21 cellular contexts compared by ENCODE assay signal in the genomic region with DNA sequence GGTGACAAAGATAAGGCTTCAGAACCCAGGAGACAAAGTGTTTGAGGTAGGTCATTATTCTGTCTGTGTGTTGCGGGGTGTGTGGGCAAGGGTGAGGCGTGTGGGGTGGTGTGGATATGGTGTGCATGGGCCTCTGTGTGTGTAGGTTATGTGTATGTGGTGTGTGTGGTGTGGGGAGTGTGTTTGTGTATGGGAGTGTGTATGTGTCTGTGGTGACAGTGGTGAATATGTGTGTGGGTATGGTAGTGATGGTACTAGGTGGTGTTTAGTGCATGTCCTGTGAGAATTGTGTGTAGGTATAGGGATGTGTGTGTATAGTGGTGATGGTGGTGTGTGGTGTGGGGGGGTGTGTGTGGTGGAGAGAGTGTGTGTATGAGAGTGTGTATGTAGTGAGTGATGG.
"Had no signal": no experiment of that assay in that cellular context is flagged by ENCODE, and none has a peak within 500 bp of the region (broad histone marks: within the 10 kb centered on the region; RNA-seq: fewer than 3 reads in every experiment).

No MANE protein-coding gene starts in this region.

- H3K9me3 Mint-ChIP-seq: activated CD4-positive, alpha-beta T cell treated with anti-CD3 and anti-CD28 coated beads, Interleukin-2, amount 10 ng/mL, durations not matched to agents 7 days and 5 days had no signal

- H3K4me1 ChIP-seq: upper lobe of right lung had no signal

- FAIRE-seq: frontal cortex, kidney had no signal

- H3K9me3 ChIP-seq: suprapubic skin, upper lobe of right lung had no signal

- H3K4me1 Mint-ChIP-seq: activated CD4-positive, alpha-beta T cell treated with anti-CD3 and anti-CD28 coated beads, Interleukin-2, amount 10 ng/mL, durations not matched to agents 7 days and 5 days had no signal

- H3K27me3 ChIP-seq: suprapubic skin, upper lobe of right lung had no signal

- H3K4me3 ChIP-seq: coronary artery, lung, suprapubic skin, upper lobe of right lung had no signal

- H3K27ac Mint-ChIP-seq: activated CD4-positive, alpha-beta T cell treated with anti-CD3 and anti-CD28 coated beads, Interleukin-2, amount 10 ng/mL, durations not matched to agents 7 days and 5 days; activated T-cell treated with anti-CD3 and anti-CD28 coated beads, Interleukin-2, amount 50 U/mL, for 72 hours; progenitor cell of endocrine pancreas; T-helper 1 cell treated with Interleukin-12 subunit alpha and Interleukin-12 subunit beta and Interleukin-4 antibody, amounts not matched to agents 30 μg/mL and 1 μg/mL, for 36 hours had no signal

- H3K36me3 ChIP-seq: suprapubic skin, upper lobe of right lung had no signal

- DNase-seq: activated CD4-positive, alpha-beta T cell treated with anti-CD3 and anti-CD28 coated beads, Interleukin-2, amount 10 ng/mL, durations not matched to agents 7 days and 5 days; activated CD8-positive, alpha-beta memory T cell treated with anti-CD3 and anti-CD28 coated beads, Interleukin-2, amount 50 U/mL, for 4 hours; activated effector memory CD4-positive, alpha-beta T cell treated with anti-CD3 and anti-CD28 coated beads, Interleukin-2, amount 50 U/mL, for 16 hours; activated naive CD4-positive, alpha-beta T cell treated with anti-CD3 and anti-CD28 coated beads, Interleukin-2, amount 50 U/mL, for 16 hours; activated T-cell treated with anti-CD3 and anti-CD28 coated beads, Interleukin-2, amount 50 U/mL, for 72 hours; aorta; erythroblast; kidney; stimulated activated CD4-positive, alpha-beta T cell treated with anti-CD3 and anti-CD28 coated beads, Interleukin-12 subunit alpha, Interleukin-12 subunit beta, amount 100 ng/mL, for 4 hours; stimulated activated CD4-positive, alpha-beta T cell treated with anti-CD3 and anti-CD28 coated beads, Interleukin-1b, Interleukin-23, amount 100 ng/mL, for 48 hours; stimulated activated CD8-positive, alpha-beta memory T cell treated with anti-CD3 and anti-CD28 coated beads, Interleukin-4, amount 100 ng/mL, for 48 hours; stimulated activated naive CD4-positive, alpha-beta T cell treated with Interleukin-2 at 50 U/mL for 16 hours; upper lobe of right lung had no signal

- H3K27ac ChIP-seq: coronary artery, suprapubic skin had no signal

- H3K4me3 Mint-ChIP-seq: activated CD4-positive, alpha-beta T cell treated with anti-CD3 and anti-CD28 coated beads, Interleukin-2, amount 10 ng/mL, durations not matched to agents 7 days and 5 days; activated T-cell treated with anti-CD3 and anti-CD28 coated beads, Interleukin-2, amount 50 U/mL, for 72 hours; T-helper 1 cell treated with Interleukin-12 subunit alpha and Interleukin-12 subunit beta and Interleukin-4 antibody, amounts not matched to agents 30 μg/mL and 1 μg/mL, for 36 hours had no signal

- ATAC-seq: activated CD4-positive, CD25-positive, alpha-beta regulatory T cell treated with anti-CD3 and anti-CD28 coated beads, Interleukin-2, amount 50 U/mL, for 24 hours; left lobe of liver had no signal
